ENCODE assay signal across 13 cellular contexts in the genomic region with DNA sequence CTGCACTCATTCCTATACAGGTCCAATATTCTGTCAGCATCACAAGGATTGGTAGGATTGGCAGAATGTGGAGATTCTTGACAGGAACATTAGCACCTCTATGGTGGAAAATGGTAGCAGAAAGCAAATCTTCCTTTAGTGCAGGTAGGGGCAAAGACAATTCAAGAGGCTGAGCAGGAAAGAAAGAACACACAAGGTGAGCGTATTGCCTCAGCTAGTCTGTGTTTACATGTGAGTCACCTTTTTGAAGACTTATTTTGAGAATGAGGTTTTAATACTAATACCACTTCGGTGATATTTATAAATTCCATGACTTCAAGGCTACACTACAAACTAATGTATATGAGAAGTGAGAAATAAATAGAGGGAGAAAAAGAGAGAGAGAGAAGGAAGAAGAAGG.
DNase-seq lines count a peak whose midpoint lies in the region; ATAC-seq and TF ChIP-seq lines count a peak whose summit lies in the region.
"Had no signal": no experiment of that assay in that cellular context is flagged by ENCODE, and none has a peak within 500 bp of the region (broad histone marks: within the 10 kb centered on the region; RNA-seq: fewer than 3 reads in every experiment).

No MANE protein-coding gene starts in this region.

- TF ChIP-seq CTCF in RWPE1 (conservative IDR thresholded peaks at IDR 0.05; ENCODE audit: low read depth) (no peak), epithelial cell of esophagus (IDR thresholded peaks at IDR 0.05; ENCODE audit: insufficient read depth, low read depth, low read length, missing control alignments) (no peak), tibial artery (IDR thresholded peaks at IDR 0.05) (no peak)

- intact Hi-C loops in tibial artery (cut with DNase I; ENCODE audit: low total_unique reads), result no loop called here

- no peaks in the 10 kb centered on the region for H3K9me3 ChIP-seq in tibial artery
- H3K9me3 ChIP-seq: HAP-1 had no signal

- H3K4me3 ChIP-seq in epithelial cell of esophagus (ENCODE audit: low read length), result no peak overlapping the region
- no peak overlapping the region for H3K4me3 ChIP-seq in tibial artery
- H3K4me3 ChIP-seq: HAP-1 had no signal

- peak; percentile 31 for DNase-seq in M059J (ENCODE audit: low read depth)
- peak; percentile 47 for DNase-seq in RWPE1 (ENCODE audit: low spot score)
- DNase-seq in epithelial cell of esophagus (ENCODE audit: low read depth), result peak; percentile 79
- DNase-seq in kidney tubule cell (ENCODE audit: low spot score), result peak; percentile 25
- no peak for DNase-seq in tibial artery
- DNase-seq in stimulated activated naive CD8-positive, alpha-beta T cell treated with anti-CD3 and anti-CD28 coated beads, Interleukin-15, Interleukin-2, amounts not matched to agents 100 U/mL and 50 U/mL, for 24 hours, result no peak
- DNase-seq in EL, result no peak
- DNase-seq: CD8-positive, alpha-beta T cell; COR-L47; GDM1; GOT3; IMR-90 had no signal

- POLR2A ChIA-PET in RWPE1 (lab: Yijun Ruan, JAX; ENCODE audit: low non-redundant PET), result no interaction called here

- ATAC-seq in stimulated activated naive CD8-positive, alpha-beta T cell treated with anti-CD3 and anti-CD28 coated beads, Interleukin-15, Interleukin-2, amounts not matched to agents 100 U/mL and 50 U/mL, for 24 hours, result no peak
- ATAC-seq: CD8-positive, alpha-beta T cell had no signal

- H3K27me3 ChIP-seq in tibial artery, result no peaks in the 10 kb centered on the region

- no peaks in the 10 kb centered on the region for H3K36me3 ChIP-seq in tibial artery
- H3K36me3 ChIP-seq: HAP-1 had no signal

- CTCF ChIA-PET in RWPE1 (lab: Yijun Ruan, JAX), result no interaction called here

- no peaks in the 10 kb centered on the region for H3K4me1 ChIP-seq in tibial artery
- H3K4me1 ChIP-seq: HAP-1 had no signal

- H3K27ac ChIP-seq in RWPE1, result no peak overlapping the region
- H3K27ac ChIP-seq in tibial artery, result no peak overlapping the region

Comparison
In these comparisons a context has a peak if more than half of its experiments do, and no peak if none do; other contexts are left out.
1. DNase-seq: peak in M059J (single experiment), RWPE1 (single experiment), epithelial cell of esophagus (single experiment) and kidney tubule cell (single experiment); none in tibial artery (0 of 2), stimulated activated naive CD8-positive, alpha-beta T cell treated with anti-CD3 and anti-CD28 coated beads, Interleukin-15, Interleukin-2, amounts not matched to agents 100 U/mL and 50 U/mL, for 24 hours (single experiment) and EL (single experiment).